8 cellular contexts compared by ENCODE assay signal in the genomic region with DNA sequence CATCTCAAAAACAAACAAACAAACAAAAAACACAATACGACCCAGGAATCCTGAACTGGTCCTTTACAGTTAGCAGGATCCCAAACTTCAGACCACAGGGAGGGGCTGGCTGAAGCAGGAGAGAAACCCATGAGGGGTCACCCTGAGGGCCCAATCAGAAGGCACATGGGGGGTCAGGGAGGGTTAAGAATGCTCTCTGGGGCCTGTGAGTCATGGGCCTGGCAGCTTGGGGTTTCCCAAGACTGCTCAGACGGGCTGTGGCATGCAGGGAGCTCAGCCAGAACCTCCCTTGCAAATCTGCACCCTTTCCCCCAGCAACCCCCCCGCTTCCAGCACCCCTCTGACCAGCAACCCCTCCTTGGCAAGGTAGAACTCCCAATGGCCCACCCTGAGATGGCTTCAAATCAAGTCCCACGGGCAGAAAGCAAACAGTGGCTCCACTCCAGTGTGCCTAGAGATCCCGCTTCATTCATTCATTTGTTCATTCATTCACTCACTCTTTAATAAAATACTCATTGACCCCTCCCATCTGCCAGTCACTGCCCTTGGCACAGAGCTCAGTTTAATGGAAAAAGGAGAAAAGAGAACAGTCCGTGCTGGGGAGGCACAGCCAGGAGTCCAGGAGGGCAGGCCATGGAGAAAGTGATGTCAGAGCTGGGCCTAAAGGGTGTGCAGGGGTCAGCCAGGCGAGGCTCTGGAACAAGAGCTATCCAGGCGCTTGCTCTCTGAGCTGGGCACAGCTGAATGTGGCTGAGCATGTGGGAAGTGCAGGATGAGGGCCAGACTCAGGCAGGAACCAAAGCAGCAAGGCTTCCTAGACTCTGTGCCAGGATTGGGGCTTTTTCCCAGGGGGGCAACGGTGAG. TPM values are rescaled to one million over a fixed set of nuclear protein-coding genes. Genes with fewer than 3 reads are reported as not detected.
A peak's percentile ranks its signal among the peaks of the same experiment; 100 is the strongest.
DNase-seq lines count a peak whose midpoint lies in the region; ATAC-seq and TF ChIP-seq lines count a peak whose summit lies in the region.

No MANE protein-coding gene starts in this region.

- peak overlapping the region; percentile 69 for H3K4me2 ChIP-seq in mammary epithelial cell (ENCODE audit: insufficient read depth, low read depth, low read length)

- in situ Hi-C loops in mammary epithelial cell (cut with MboI; ENCODE audit: low sequenced_read_pairs in 2 of 2) = loop anchor here in 1 of 2 donors (5.0 kb wide), 1 partner anchor 153 kb away; no protein-coding TSS in a partner anchor

- no peaks in the 10 kb centered on the region for H3K27me3 ChIP-seq in A673 (replicated peaks; ENCODE audit: insufficient read depth, low read depth, low read length, poor library complexity)
- no peaks in the 10 kb centered on the region for H3K27me3 ChIP-seq in mammary epithelial cell (ENCODE audit: insufficient read depth, low read length)
- H3K27me3 ChIP-seq in lung (ENCODE audit: control insufficient read depth, insufficient read depth) = no peaks in the 10 kb centered on the region

- no peaks in the 10 kb centered on the region for H3K36me3 ChIP-seq in A673 (ENCODE audit: insufficient read depth, low read length, poor library complexity, severe bottlenecking)
- H3K36me3 ChIP-seq in mammary epithelial cell (ENCODE audit: insufficient read depth, low read length) = no peaks in the 10 kb centered on the region
- H3K36me3 ChIP-seq in lung (ENCODE audit: control insufficient read depth in 2 of 2, insufficient read depth in 2 of 2, low read length in 2 of 2) = no peaks in the 10 kb centered on the region

- POLR2A ChIA-PET in A673 (lab: Charles Lee; ENCODE audit: low non-redundant PET) = no interaction called here

- WGBS in mammary epithelial cell (ENCODE audit: low coverage, missing lambda C conversion rate) = 1% methylated on average over 7 of the region's 9 CpGs
- 53 to 69% methylated on average over 9 of the region's 9 CpGs for WGBS in lung, 2 donors

- H3K4me3 ChIP-seq in A673 (ENCODE audit: low read depth, low read length, poor library complexity, severe bottlenecking) = no peak overlapping the region
- no peak overlapping the region for H3K4me3 ChIP-seq in mammary epithelial cell (replicated peaks in 1 of 3; ENCODE audit: insufficient read depth in 1 of 3, low read depth in 2 of 3, low read length in 3 of 3)
- no peak overlapping the region for H3K4me3 ChIP-seq in lung

- intact Hi-C loops in A673 (cut with micrococcal nuclease; ENCODE audit: unreplicated experiment) (no loop called here), mammary epithelial cell (cut with micrococcal nuclease) (loop anchor here (1.0 kb wide), 2 partner anchors 11 to 50 kb away; no protein-coding TSS in a partner anchor)

- CTCF ChIA-PET in A673 (lab: Charles Lee) (no interaction called here), mammary epithelial cell (lab: Charles Lee; ENCODE audit: low non-redundant PET) (interaction anchor here (0.6 to 0.7 kb wide), 2 partner anchors 176 to 198 kb away, joined by 7 to 8 read pairs; no protein-coding TSS in a partner anchor)

- ATAC-seq in lung (ENCODE audit: insufficient read depth, low FRiP score) (peak; percentile 61), GM18502 (IDR thresholded peaks at IDR 0.05; ENCODE audit: poor library complexity, unreplicated experiment) (no peak)

- peak; percentile 54 for DNase-seq in A673 (ENCODE audit: low spot score)
- DNase-seq in HS-5 (ENCODE audit: low read depth) = peak; percentile 98
- DNase-seq in mammary epithelial cell = peak; percentile 97
- peak; percentile 88 for DNase-seq in lung (ENCODE audit: low spot score)
- DNase-seq in ureter (ENCODE audit: low spot score) = peak; percentile 83
- DNase-seq in DMS79 treated with DMSO at 0.1 percent for 48 hours (lab: John Stamatoyannopoulos, UW) = no peak
- DNase-seq in effector CD4-positive, alpha-beta T cell = no peak

- dilution Hi-C loops in mammary epithelial cell (cut with HindIII; ENCODE audit: low sequenced_read_pairs) = no loop called here

- no peak overlapping the region for H2AFZ ChIP-seq in mammary epithelial cell (ENCODE audit: low read depth, low read length)

- peaks cover 7% of the 10 kb centered on the region for H3K4me1 ChIP-seq in A673 (ENCODE audit: insufficient read depth, low read length, poor library complexity, severe bottlenecking)
- peaks cover 70% of the 10 kb centered on the region for H3K4me1 ChIP-seq in mammary epithelial cell (ENCODE audit: insufficient read depth, low read length)
- peaks cover 0 to 4% of the 10 kb centered on the region in 2 donors for H3K4me1 ChIP-seq in lung (ENCODE audit: control insufficient read depth in 2 of 2, insufficient read depth in 2 of 2, low read length in 2 of 2)

- no peak overlapping the region for H3K27ac ChIP-seq in A673 (ENCODE audit: low read depth, low read length, poor library complexity, severe bottlenecking)
- peak overlapping the region; percentile 90 for H3K27ac ChIP-seq in mammary epithelial cell (ENCODE audit: insufficient read depth, low read depth, low read length)
- H3K27ac ChIP-seq in lung (ENCODE audit: low read depth in 1 of 2, low read length in 1 of 2) = peak overlapping the region in 1 of 2 donors; percentile 55

- H3K9me3 ChIP-seq in A673 (ENCODE audit: low read depth, low read length, poor library complexity, severe bottlenecking) = no peaks in the 10 kb centered on the region
- no peaks in the 10 kb centered on the region for H3K9me3 ChIP-seq in mammary epithelial cell (replicated peaks; ENCODE audit: insufficient read depth, low read length)
- no peaks in the 10 kb centered on the region for H3K9me3 ChIP-seq in lung (ENCODE audit: control insufficient read depth in 2 of 2, insufficient read depth in 1 of 2, low read length in 1 of 2)

- no peaks in the 10 kb centered on the region for H3K79me2 ChIP-seq in mammary epithelial cell (ENCODE audit: insufficient read depth, low read length)

- no peak for TF ChIP-seq CTCF in A673 (conservative IDR thresholded peaks at IDR 0.05; ENCODE audit: low read depth, low read length)
- no peak for TF ChIP-seq CTCF in mammary epithelial cell (conservative IDR thresholded peaks at IDR 0.05 in 1 of 2, IDR thresholded peaks at IDR 0.05 in 1 of 2; ENCODE audit: extremely low read depth in 1 of 2, insufficient read depth in 1 of 2, low read depth in 1 of 2, low read length in 2 of 2)
- no peak for TF ChIP-seq CTCF in lung (IDR thresholded peaks at IDR 0.05; ENCODE audit: control extremely low read depth, extremely low read depth)

- peak overlapping the region; percentile 72 for H3K9ac ChIP-seq in mammary epithelial cell (ENCODE audit: insufficient read depth, low read length)

- no peaks in the 10 kb centered on the region for H4K20me1 ChIP-seq in mammary epithelial cell (ENCODE audit: insufficient read depth, low read length)

- no TSS peak for BruUV-seq in A673 (replicated peaks; lab: Mats Ljungman, UMichigan)
- TSS peak; percentile 18 for BruUV-seq in mammary epithelial cell (replicated peaks; lab: Mats Ljungman, UMichigan)

RNA-seq across cellular contexts. Expression of a gene that starts 8.2 kb away (rescaled TPM):
- total RNA-seq in A673 (2021) (3.1 and 4.1 TPM in 2 replicates), mammary epithelial cell (1 to 10 TPM; 1.2 to 1.3 TPM), lung (1 to 10 TPM; 1.1 to 4.6 TPM), ureter (0.96 TPM)
- polyA plus RNA-seq in mammary epithelial cell (1.9 TPM), lung (1 to 10 TPM; 1.6 to 1.8 TPM)
- polyA minus RNA-seq in mammary epithelial cell = not detected

RNA-seq across cellular contexts. Expression of a gene that starts 40.6 kb away (rescaled TPM):
- total RNA-seq in A673 (2021) (38.9 and 39.3 TPM in 2 replicates), mammary epithelial cell (100 to 1,000 TPM; 196 to 351 TPM), lung (10 to 100 TPM; 37.4 to 55.0 TPM), ureter (81.8 TPM)
- polyA plus RNA-seq in mammary epithelial cell (141 TPM), lung (10 to 100 TPM; 15.8 to 26.2 TPM)
- 123 TPM for polyA minus RNA-seq in mammary epithelial cell

RNA-seq across cellular contexts. Expression of a gene that starts 48.3 kb away (rescaled TPM):
- total RNA-seq in A673 (2021) = 70.3 and 74.3 TPM in 2 replicates
- total RNA-seq in mammary epithelial cell = 10 to 100 TPM; 32.3 to 48.1 TPM
- polyA plus RNA-seq in mammary epithelial cell = 6.5 TPM
- 37.1 TPM for polyA minus RNA-seq in mammary epithelial cell
- 10 to 100 TPM; 50.0 to 82.3 TPM for total RNA-seq in lung
- 10 to 100 TPM; 10.7 to 23.5 TPM for polyA plus RNA-seq in lung
- 85.2 TPM for total RNA-seq in ureter

RNA-seq across cellular contexts. Expression of a gene that starts 56.9 kb away (rescaled TPM):
- total RNA-seq in A673 (2021) = not detected in 2 replicates
- not detected for total RNA-seq in mammary epithelial cell
- not detected for polyA plus RNA-seq in mammary epithelial cell
- polyA minus RNA-seq in mammary epithelial cell = not detected
- total RNA-seq in lung = not detected
- not detected for polyA plus RNA-seq in lung
- not detected for total RNA-seq in ureter

Comparison
In these comparisons a context has a peak if more than half of its experiments do, and no peak if none do; other contexts are left out.
1. DNase-seq: peak in A673 (single experiment), HS-5 (single experiment), mammary epithelial cell (single experiment), lung (single experiment) and ureter (single experiment); none in DMS79 treated with DMSO at 0.1 percent for 48 hours (single experiment) and effector CD4-positive, alpha-beta T cell (single experiment).